Comparison of ENCODE assay signal across 2 cellular contexts in genomic region chr3:152155246-152155645, GRCh38.
TF ChIP-seq lines count a peak whose summit lies in the region.

No MANE protein-coding gene starts in this region.

TF ChIP-seq in IMR-90, 13 proteins besides CTCF, POLR2A, EP300 and RAD21 (continued from another document):
- TF ChIP-seq RCOR1 (IDR thresholded peaks at IDR 0.05; ENCODE audit: insufficient replicate concordance, low read length) (no peak), USF2 (IDR thresholded peaks at IDR 0.05; ENCODE audit: low read depth, low read length) (no peak), CHD1 (IDR thresholded peaks at IDR 0.05; ENCODE audit: low read depth, low read length) (no peak), SMC3 (IDR thresholded peaks at IDR 0.05; ENCODE audit: low read depth, low read length) (no peak), MAZ (IDR thresholded peaks at IDR 0.05; ENCODE audit: borderline replicate concordance, low read depth, low read length) (no peak), MXI1 (IDR thresholded peaks at IDR 0.05; ENCODE audit: borderline replicate concordance, low read depth, low read length) (no peak)
TF ChIP-seq in IMR-90: peak in this region for 0.

TF ChIP-seq in K562, 482 proteins besides CTCF, POLR2A, EP300 and RAD21 (continued from another document):
- TF ChIP-seq ATF4 (CRISPR knock-in tag; IDR thresholded peaks at IDR 0.05): no peak
- no peak for TF ChIP-seq ZNF316 (IDR thresholded peaks at IDR 0.05)
- TF ChIP-seq POLR3A (IDR thresholded peaks at IDR 0.05; ENCODE audit: borderline replicate concordance, extremely low read depth, insufficient read depth, insufficient read length): no peak
- no peak for TF ChIP-seq TBP (optimal IDR thresholded peaks at IDR 0.05; ENCODE audit: low read depth, low read length)
- TF ChIP-seq HNRNPK (IDR thresholded peaks at IDR 0.05; ENCODE audit: low read depth, low read length, poor library complexity, severe bottlenecking): no peak
- TF ChIP-seq RB1 (IDR thresholded peaks at IDR 0.05; ENCODE audit: low read depth): no peak
- no peak for TF ChIP-seq ZBTB1 (CRISPR knock-in tag; IDR thresholded peaks at IDR 0.05; ENCODE audit: borderline replicate concordance, low read depth)
- no peak for TF ChIP-seq ZBTB49 (CRISPR knock-in tag; IDR thresholded peaks at IDR 0.05; ENCODE audit: borderline replicate concordance)
- no peak for TF ChIP-seq ZNF561 (CRISPR knock-in tag; conservative IDR thresholded peaks at IDR 0.05)
- no peak for TF ChIP-seq TRIM28 (IDR thresholded peaks at IDR 0.05)
- TF ChIP-seq TAF15 (IDR thresholded peaks at IDR 0.05; ENCODE audit: low read depth, low read length): no peak
- TF ChIP-seq RFX1 (IDR thresholded peaks at IDR 0.05): no peak
- no peak for TF ChIP-seq PML (IDR thresholded peaks at IDR 0.05; ENCODE audit: low read length)
- no peak for TF ChIP-seq ZNF217 (CRISPR knock-in tag; IDR thresholded peaks at IDR 0.05)
- no peak for TF ChIP-seq ZNF57 (CRISPR knock-in tag; IDR thresholded peaks at IDR 0.05)
- TF ChIP-seq YBX1 (IDR thresholded peaks at IDR 0.05): no peak
- TF ChIP-seq MCM3 (IDR thresholded peaks at IDR 0.05): no peak
TF ChIP-seq in K562: peak in this region for 0.
